16 cellular contexts compared by ENCODE assay signal in genomic region chr10:121510201-121510771, GRCh38.
DNase-seq lines count a peak whose midpoint lies in the region; ATAC-seq, FAIRE-seq and TF ChIP-seq lines count a peak whose summit lies in the region.
"Had no signal": no experiment of that assay in that cellular context is flagged by ENCODE, and none has a peak within 500 bp of the region (broad histone marks: within the 10 kb centered on the region; RNA-seq: fewer than 3 reads in every experiment).

No MANE protein-coding gene starts in this region.

- peaks cover 2% of the 10 kb centered on the region for H3K27me3 ChIP-seq in astrocyte (ENCODE audit: insufficient read depth, low read length)
- no peaks in the 10 kb centered on the region for H3K27me3 ChIP-seq in smooth muscle cell (ENCODE audit: low read depth)
- H3K27me3 ChIP-seq: gastroesophageal sphincter had no signal

- no peak for FAIRE-seq in astrocyte (lab: Jason Lieb, UNC)
- FAIRE-seq: endometrium had no signal

- H3K4me2 ChIP-seq in astrocyte (ENCODE audit: low read length): peak overlapping the region; percentile 64
- peak overlapping the region; percentile 64 for H3K4me2 ChIP-seq in smooth muscle cell

- DNase-seq in HK-2 (ENCODE audit: unreplicated experiment) (peak; percentile 84), astrocyte (ENCODE audit: low read depth) (peak; percentile 47), kidney glomerular epithelial cell (lab: John Stamatoyannopoulos, UW) (peak; percentile 92), smooth muscle cell (lab: John Stamatoyannopoulos, UW; ENCODE audit: unreplicated experiment) (no peak), NCI-H748 (lab: John Stamatoyannopoulos, UW; ENCODE audit: unreplicated experiment) (no peak), NCI-H2081 treated with DMSO at 0.1 percent for 48 hours (lab: John Stamatoyannopoulos, UW) (no peak)
- DNase-seq in activated T-helper 1 cell treated with anti-CD3 and anti-CD28 coated beads, Interleukin-12 subunit alpha, Interleukin-12 subunit beta, Interleukin-2, Interleukin-4 antibody, amounts not matched to agents 30 ng/mL and 10 ng/mL and 1 ng/mL, durations not matched to agents 14 hours and 24 hours and 36 hours (ENCODE audit: low spot score): no peak
- DNase-seq: activated naive CD8-positive, alpha-beta T cell treated with anti-CD3 and anti-CD28 coated beads, Interleukin-2, amount 10 ng/mL, durations not matched to agents 7 days and 5 days; activated T-cell treated with anti-CD3 and anti-CD28 coated beads, Interleukin-2, amount 50 U/mL, for 24 hours; central memory CD4-positive, alpha-beta T cell; NCI-H187 treated with DMSO at 0.1 percent for 48 hours; NCI-H510A had no signal

- ATAC-seq in HG03045 (IDR thresholded peaks at IDR 0.05; ENCODE audit: unreplicated experiment): no peak
- ATAC-seq: gastroesophageal sphincter had no signal

- H3K9me3 ChIP-seq in astrocyte (ENCODE audit: insufficient read depth, low read depth, low read length) (peaks cover 3% of the 10 kb centered on the region), smooth muscle cell (replicated peaks; ENCODE audit: low read depth) (no peaks in the 10 kb centered on the region)
- H3K9me3 ChIP-seq: gastroesophageal sphincter, thoracic aorta had no signal

- H3K79me2 ChIP-seq in astrocyte (ENCODE audit: insufficient read depth, low read length) (no peaks in the 10 kb centered on the region), smooth muscle cell (ENCODE audit: low read depth) (peaks cover 58% of the 10 kb centered on the region)

- H3K9ac ChIP-seq in astrocyte (ENCODE audit: low read length) (no peak overlapping the region), smooth muscle cell (ENCODE audit: low read depth) (no peak overlapping the region)

- H3K9me3 Mint-ChIP-seq in astrocyte (ENCODE audit: unreplicated experiment): peaks cover 1% of the 10 kb centered on the region
- H3K9me3 Mint-ChIP-seq in activated T-helper 1 cell treated with anti-CD3 and anti-CD28 coated beads, Interleukin-12 subunit alpha, Interleukin-12 subunit beta, Interleukin-2, Interleukin-4 antibody, amounts not matched to agents 30 ng/mL and 10 ng/mL and 1 ng/mL, durations not matched to agents 14 hours and 24 hours and 36 hours: no peaks in the 10 kb centered on the region
- H3K9me3 Mint-ChIP-seq: activated T-cell treated with anti-CD3 and anti-CD28 coated beads, Interleukin-2, amount 50 U/mL, for 24 hours had no signal

- intact Hi-C loops in activated T-helper 1 cell treated with anti-CD3 and anti-CD28 coated beads, Interleukin-12 subunit alpha, Interleukin-12 subunit beta, Interleukin-2, Interleukin-4 antibody, amounts not matched to agents 30 ng/mL and 10 ng/mL and 1 ng/mL, durations not matched to agents 14 hours and 24 hours and 36 hours (cut with micrococcal nuclease): no loop called here

- H3K4me3 ChIP-seq in astrocyte (ENCODE audit: insufficient read depth, low read depth, low read length) (no peak overlapping the region), smooth muscle cell (no peak overlapping the region)
- H3K4me3 ChIP-seq: gastroesophageal sphincter, thoracic aorta had no signal

- H3K4me3 Mint-ChIP-seq in astrocyte (ENCODE audit: unreplicated experiment): no peak overlapping the region
- H3K4me3 Mint-ChIP-seq in activated T-helper 1 cell treated with anti-CD3 and anti-CD28 coated beads, Interleukin-12 subunit alpha, Interleukin-12 subunit beta, Interleukin-2, Interleukin-4 antibody, amounts not matched to agents 30 ng/mL and 10 ng/mL and 1 ng/mL, durations not matched to agents 14 hours and 24 hours and 36 hours: no peak overlapping the region
- H3K4me3 Mint-ChIP-seq: activated naive CD8-positive, alpha-beta T cell treated with anti-CD3 and anti-CD28 coated beads, Interleukin-2, amount 10 ng/mL, durations not matched to agents 7 days and 5 days; activated T-cell treated with anti-CD3 and anti-CD28 coated beads, Interleukin-2, amount 50 U/mL, for 24 hours had no signal

- H3K27ac ChIP-seq in astrocyte (ENCODE audit: low read depth, low read length) (no peak overlapping the region), smooth muscle cell (ENCODE audit: low read depth) (peak overlapping the region; percentile 59)
- H3K27ac ChIP-seq: gastroesophageal sphincter, thoracic aorta had no signal

- H3K4me1 Mint-ChIP-seq in astrocyte (ENCODE audit: low read depth, unreplicated experiment): peaks cover 32% of the 10 kb centered on the region
- H3K4me1 Mint-ChIP-seq in activated T-helper 1 cell treated with anti-CD3 and anti-CD28 coated beads, Interleukin-12 subunit alpha, Interleukin-12 subunit beta, Interleukin-2, Interleukin-4 antibody, amounts not matched to agents 30 ng/mL and 10 ng/mL and 1 ng/mL, durations not matched to agents 14 hours and 24 hours and 36 hours (ENCODE audit: low read depth): no peaks in the 10 kb centered on the region
- H3K4me1 Mint-ChIP-seq: activated naive CD8-positive, alpha-beta T cell treated with anti-CD3 and anti-CD28 coated beads, Interleukin-2, amount 10 ng/mL, durations not matched to agents 7 days and 5 days had no signal

- 54% methylated on average over 14 of the region's 14 CpGs for WGBS in smooth muscle cell (ENCODE audit: low lambda C conversion rate)

- no peak overlapping the region for H3K27ac Mint-ChIP-seq in astrocyte (ENCODE audit: unreplicated experiment)
- no peak overlapping the region for H3K27ac Mint-ChIP-seq in activated T-helper 1 cell treated with anti-CD3 and anti-CD28 coated beads, Interleukin-12 subunit alpha, Interleukin-12 subunit beta, Interleukin-2, Interleukin-4 antibody, amounts not matched to agents 30 ng/mL and 10 ng/mL and 1 ng/mL, durations not matched to agents 14 hours and 24 hours and 36 hours
- H3K27ac Mint-ChIP-seq: activated naive CD8-positive, alpha-beta T cell treated with anti-CD3 and anti-CD28 coated beads, Interleukin-2, amount 10 ng/mL, durations not matched to agents 7 days and 5 days; activated T-cell treated with anti-CD3 and anti-CD28 coated beads, Interleukin-2, amount 50 U/mL, for 24 hours had no signal

- no peaks in the 10 kb centered on the region for H3K36me3 ChIP-seq in astrocyte (ENCODE audit: insufficient read depth, low read length)
- no peaks in the 10 kb centered on the region for H3K36me3 ChIP-seq in smooth muscle cell (ENCODE audit: low read depth)
- H3K36me3 ChIP-seq: thoracic aorta had no signal

- TF ChIP-seq CTCF in astrocyte (IDR thresholded peaks at IDR 0.05; ENCODE audit: insufficient read depth, low read depth, low read length) (no peak), smooth muscle cell (IDR thresholded peaks at IDR 0.05; ENCODE audit: borderline replicate concordance, insufficient read depth, poor library complexity, severe bottlenecking) (no peak)

- peaks cover 3% of the 10 kb centered on the region for H3K4me1 ChIP-seq in astrocyte (ENCODE audit: insufficient read depth, low read length)
- H3K4me1 ChIP-seq in smooth muscle cell (ENCODE audit: low read depth): peaks cover 8% of the 10 kb centered on the region
- H3K4me1 ChIP-seq: gastroesophageal sphincter had no signal

- H3K27me3 Mint-ChIP-seq in astrocyte (ENCODE audit: low read depth, unreplicated experiment): no peaks in the 10 kb centered on the region
- H3K27me3 Mint-ChIP-seq in activated T-helper 1 cell treated with anti-CD3 and anti-CD28 coated beads, Interleukin-12 subunit alpha, Interleukin-12 subunit beta, Interleukin-2, Interleukin-4 antibody, amounts not matched to agents 30 ng/mL and 10 ng/mL and 1 ng/mL, durations not matched to agents 14 hours and 24 hours and 36 hours (ENCODE audit: insufficient read depth): no peaks in the 10 kb centered on the region
- H3K27me3 Mint-ChIP-seq: activated naive CD8-positive, alpha-beta T cell treated with anti-CD3 and anti-CD28 coated beads, Interleukin-2, amount 10 ng/mL, durations not matched to agents 7 days and 5 days; activated T-cell treated with anti-CD3 and anti-CD28 coated beads, Interleukin-2, amount 50 U/mL, for 24 hours had no signal

- H2AFZ ChIP-seq in astrocyte (ENCODE audit: low read depth, low read length): no peak overlapping the region
- H2AFZ ChIP-seq in smooth muscle cell (ENCODE audit: low read depth): no peak overlapping the region

- H4K20me1 ChIP-seq in astrocyte (ENCODE audit: insufficient read depth, low read length): no peaks in the 10 kb centered on the region
- peaks cover 60% of the 10 kb centered on the region for H4K20me1 ChIP-seq in smooth muscle cell (ENCODE audit: low read depth)

- H3K36me3 Mint-ChIP-seq in astrocyte (ENCODE audit: low read depth, unreplicated experiment): peaks cover 4% of the 10 kb centered on the region
- H3K36me3 Mint-ChIP-seq in activated T-helper 1 cell treated with anti-CD3 and anti-CD28 coated beads, Interleukin-12 subunit alpha, Interleukin-12 subunit beta, Interleukin-2, Interleukin-4 antibody, amounts not matched to agents 30 ng/mL and 10 ng/mL and 1 ng/mL, durations not matched to agents 14 hours and 24 hours and 36 hours (ENCODE audit: low read depth): no peaks in the 10 kb centered on the region
- H3K36me3 Mint-ChIP-seq: activated naive CD8-positive, alpha-beta T cell treated with anti-CD3 and anti-CD28 coated beads, Interleukin-2, amount 10 ng/mL, durations not matched to agents 7 days and 5 days had no signal

- peaks cover 18% of the 10 kb centered on the region for H3F3A ChIP-seq in smooth muscle cell (ENCODE audit: low read depth)

Comparison
In these comparisons a context has a peak if more than half of its experiments do, and no peak if none do; other contexts are left out.
1. DNase-seq: peak in HK-2 (single experiment), astrocyte (single experiment) and kidney glomerular epithelial cell (single experiment); none in smooth muscle cell (single experiment), activated T-helper 1 cell treated with anti-CD3 and anti-CD28 coated beads, Interleukin-12 subunit alpha, Interleukin-12 subunit beta, Interleukin-2, Interleukin-4 antibody, amounts not matched to agents 30 ng/mL and 10 ng/mL and 1 ng/mL, durations not matched to agents 14 hours and 24 hours and 36 hours (single experiment), NCI-H748 (single experiment) and NCI-H2081 treated with DMSO at 0.1 percent for 48 hours (single experiment).